In the genomic region with DNA sequence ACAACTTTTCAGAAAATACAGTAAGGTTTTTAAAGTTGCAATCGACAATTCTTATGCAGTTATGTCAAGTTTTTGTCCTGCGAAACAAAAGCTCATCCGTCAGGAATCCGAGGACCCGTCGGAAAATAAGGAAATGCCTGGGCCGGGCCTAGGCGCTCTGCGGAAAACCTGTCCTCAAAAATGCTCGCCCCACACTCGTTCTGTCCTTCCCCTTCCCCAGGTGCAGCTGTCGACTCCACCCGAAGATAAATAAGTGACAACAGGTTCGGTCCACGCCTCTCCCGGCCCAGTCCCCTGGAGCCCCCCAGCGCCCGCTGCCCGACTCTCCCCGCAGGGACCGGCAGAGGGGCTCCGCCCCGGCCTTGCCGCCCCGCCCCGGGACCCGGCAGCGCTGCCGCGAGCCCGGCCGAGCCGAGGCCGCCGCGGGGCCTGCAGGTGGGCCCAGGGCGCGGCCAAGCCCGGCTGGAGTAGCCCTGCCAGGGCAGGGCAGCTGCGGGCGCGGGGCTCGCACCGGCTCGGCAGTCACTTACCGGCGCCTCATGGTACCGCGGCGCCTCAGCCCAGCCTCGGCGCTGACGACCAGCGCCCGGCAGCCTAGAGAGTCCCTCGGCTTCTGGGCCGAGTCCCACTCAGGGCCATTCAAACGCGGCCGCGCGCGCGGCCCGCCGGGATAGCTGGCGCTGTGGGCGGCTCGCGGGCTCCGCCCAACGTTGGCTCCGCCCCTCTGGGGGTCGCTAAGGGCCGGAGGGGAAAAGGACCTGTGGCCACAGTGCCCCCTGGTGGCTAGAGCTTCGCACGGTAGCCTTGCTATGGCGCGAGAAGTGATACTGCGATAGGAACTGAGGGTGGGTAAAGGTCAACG, we compare ENCODE assay signal across 8 cellular contexts. TPM values are rescaled to one million over a fixed set of nuclear protein-coding genes. Genes with fewer than 3 reads are reported as not detected.
DNase-seq lines count a peak whose midpoint lies in the region; ATAC-seq and TF ChIP-seq lines count a peak whose summit lies in the region.

A gene with protein sequence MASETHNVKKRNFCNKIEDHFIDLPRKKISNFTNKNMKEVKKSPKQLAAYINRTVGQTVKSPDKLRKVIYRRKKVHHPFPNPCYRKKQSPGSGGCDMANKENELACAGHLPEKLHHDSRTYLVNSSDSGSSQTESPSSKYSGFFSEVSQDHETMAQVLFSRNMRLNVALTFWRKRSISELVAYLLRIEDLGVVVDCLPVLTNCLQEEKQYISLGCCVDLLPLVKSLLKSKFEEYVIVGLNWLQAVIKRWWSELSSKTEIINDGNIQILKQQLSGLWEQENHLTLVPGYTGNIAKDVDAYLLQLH (minus strand): TSS at position 676 of the 862 bp plus-strand sequence. CDS start 46,420 bp downstream, outside the sequence.

- peak; percentile 89 for TF ChIP-seq CTCF in LNCAP (IDR thresholded peaks at IDR 0.05)

- H3K4me1 Mint-ChIP-seq in natural killer cell treated with Interleukin-12 subunit alpha and Interleukin-12 subunit beta and Interleukin-15 and Interleukin-18, amount 100 ng/mL, for 72 hours (ENCODE audit: low read depth in 2 of 2): peaks cover 15 to 24% of the 10 kb centered on the region in 2 donors

- ATAC-seq in natural killer cell treated with Interleukin-12 subunit alpha and Interleukin-12 subunit beta and Interleukin-15 and Interleukin-18, amount 100 ng/mL, for 72 hours: peak; percentile 97 to 99
- ATAC-seq in stimulated activated naive CD8-positive, alpha-beta T cell treated with anti-CD3 and anti-CD28 coated beads, Interleukin-15, Interleukin-2, amounts not matched to agents 100 U/mL and 50 U/mL, for 24 hours: peak; percentile 96

- DNase-seq in ELR (ENCODE audit: low read depth) (peak; percentile 94), GOT3 (lab: John Stamatoyannopoulos, UW) (peak; percentile 87), RPMI8226 (peak; percentile 96), fibroblast of peridontal ligament (ENCODE audit: extremely low read depth) (peak; percentile 91)
- peak; percentile 94 to 95 for DNase-seq in activated T-helper 1 cell treated with anti-CD3 and anti-CD28 coated beads, Interleukin-2, amount 50 U/mL, for 16 hours (ENCODE audit: low read depth in 1 of 2, low spot score in 1 of 2)
- DNase-seq in natural killer cell treated with Interleukin-12 subunit alpha and Interleukin-12 subunit beta and Interleukin-15 and Interleukin-18, amount 100 ng/mL, for 72 hours (ENCODE audit: low spot score): peak; percentile 97
- DNase-seq in stimulated activated naive CD8-positive, alpha-beta T cell treated with anti-CD3 and anti-CD28 coated beads, Interleukin-15, Interleukin-2, amounts not matched to agents 100 U/mL and 50 U/mL, for 24 hours: peak; percentile 100

- H3K27me3 Mint-ChIP-seq in natural killer cell treated with Interleukin-12 subunit alpha and Interleukin-12 subunit beta and Interleukin-15 and Interleukin-18, amount 100 ng/mL, for 72 hours: no peaks in the 10 kb centered on the region

- H3K36me3 Mint-ChIP-seq in natural killer cell treated with Interleukin-12 subunit alpha and Interleukin-12 subunit beta and Interleukin-15 and Interleukin-18, amount 100 ng/mL, for 72 hours: peaks cover 5% of the 10 kb centered on the region

- peak within 1 kb of the TSS; percentile 37 to 71 for H3K27ac Mint-ChIP-seq in natural killer cell treated with Interleukin-12 subunit alpha and Interleukin-12 subunit beta and Interleukin-15 and Interleukin-18, amount 100 ng/mL, for 72 hours

- H3K4me3 Mint-ChIP-seq in natural killer cell treated with Interleukin-12 subunit alpha and Interleukin-12 subunit beta and Interleukin-15 and Interleukin-18, amount 100 ng/mL, for 72 hours: peak within 1 kb of the TSS; percentile 86

- H3K9me3 Mint-ChIP-seq in natural killer cell treated with Interleukin-12 subunit alpha and Interleukin-12 subunit beta and Interleukin-15 and Interleukin-18, amount 100 ng/mL, for 72 hours: no peaks in the 10 kb centered on the region

RNA-seq across cellular contexts. Expression of the gene that starts here (rescaled TPM):
- total RNA-seq in natural killer cell treated with Interleukin-12 subunit alpha and Interleukin-12 subunit beta and Interleukin-15 and Interleukin-18, amount 100 ng/mL, for 72 hours: 10 to 100 TPM; 39.2 to 79.6 TPM

Comparison
In these comparisons a context has a peak if more than half of its experiments do, and no peak if none do; other contexts are left out.
1. Peak in every context shown above with its lines: DNase-seq and ATAC-seq.